26 cellular contexts compared by ENCODE assay signal in the genomic region with DNA sequence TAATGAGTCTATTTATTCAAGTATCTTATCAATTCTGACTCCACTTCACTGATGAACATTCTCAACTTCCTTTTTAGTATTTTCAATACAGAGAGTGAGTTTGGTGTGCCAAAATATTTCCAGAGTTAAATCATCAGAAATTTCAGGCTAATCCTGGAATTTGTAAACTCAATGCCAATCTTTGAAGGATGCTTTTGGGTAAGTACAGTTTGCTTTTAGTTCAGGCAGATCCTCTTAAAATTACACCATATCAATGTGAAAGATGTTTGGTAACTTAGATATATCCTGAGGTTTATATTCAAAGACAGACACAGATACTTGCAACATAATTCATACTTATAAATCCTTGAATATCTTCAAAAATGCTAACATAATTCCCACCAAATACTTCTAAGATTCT.
"Had no signal": no experiment of that assay in that cellular context is flagged by ENCODE, and none has a peak within 500 bp of the region (broad histone marks: within the 10 kb centered on the region; RNA-seq: fewer than 3 reads in every experiment).

No MANE protein-coding gene starts in this region.

- DNase-seq: activated CD4-positive, alpha-beta T cell treated with anti-CD3 and anti-CD28 coated beads for 1 hour; activated naive CD4-positive, alpha-beta T cell; activated T-cell treated with anti-CD3 and anti-CD28 coated beads, Interleukin-2, amount 50 U/mL, for 24 hours; amniotic stem cell; head of caudate nucleus; hypothalamus; left cardiac atrium; nephron progenitor cell; right cardiac atrium; stimulated activated CD4-positive, alpha-beta T cell treated with anti-CD3 and anti-CD28 coated beads, Interleukin-1b, Interleukin-23, amount 100 ng/mL, for 48 hours; substantia nigra; T-cell; thyroid gland; upper lobe of right lung had no signal

- H3K4me1 Mint-ChIP-seq: activated T-helper 17 cell treated with anti-CD3 and anti-CD28 coated beads, Interleukin-2, amount 50 U/mL, for 72 hours; memory B cell; nephron progenitor cell; T-cell had no signal

- FAIRE-seq: bronchial epithelial cell, islet of Langerhans, TTC549 had no signal

- H3K27me3 ChIP-seq: gastroesophageal sphincter, thyroid gland, upper lobe of right lung had no signal

- H3K27me3 Mint-ChIP-seq: activated naive CD8-positive, alpha-beta T cell; activated T-helper 17 cell treated with anti-CD3 and anti-CD28 coated beads, Interleukin-2, amount 50 U/mL, for 72 hours; memory B cell; stimulated activated naive CD8-positive, alpha-beta T cell treated with anti-CD3 and anti-CD28 coated beads, Interleukin-15, Interleukin-2, amounts not matched to agents 100 ng/mL and 50 ng/mL, for 24 hours; T-cell had no signal

- H3K36me3 Mint-ChIP-seq: activated naive CD8-positive, alpha-beta T cell; memory B cell; T-cell had no signal

- H3K9ac ChIP-seq: parathyroid adenoma had no signal

- H3K27ac ChIP-seq: coronary artery, epithelial cell of prostate, gastroesophageal sphincter, parathyroid adenoma, skin epidermis, thyroid gland, upper lobe of right lung had no signal

- H2AFZ ChIP-seq: parathyroid adenoma had no signal

- H3K4me3 Mint-ChIP-seq: activated naive CD8-positive, alpha-beta T cell; activated T-cell treated with anti-CD3 and anti-CD28 coated beads, Interleukin-2, amount 50 U/mL, for 24 hours; activated T-helper 17 cell treated with anti-CD3 and anti-CD28 coated beads, Interleukin-2, amount 50 U/mL, for 72 hours; memory B cell; nephron progenitor cell; stimulated activated naive CD8-positive, alpha-beta T cell treated with anti-CD3 and anti-CD28 coated beads, Interleukin-15, Interleukin-2, amounts not matched to agents 100 ng/mL and 50 ng/mL, for 24 hours; T-cell had no signal

- H3K4me1 ChIP-seq: gastroesophageal sphincter, parathyroid adenoma, thyroid gland, upper lobe of right lung had no signal

- H3K79me2 ChIP-seq: parathyroid adenoma had no signal

- H3K27ac Mint-ChIP-seq: activated naive CD8-positive, alpha-beta T cell; activated T-cell treated with anti-CD3 and anti-CD28 coated beads, Interleukin-2, amount 50 U/mL, for 24 hours; activated T-helper 17 cell treated with anti-CD3 and anti-CD28 coated beads, Interleukin-2, amount 50 U/mL, for 72 hours; memory B cell; nephron progenitor cell; stimulated activated naive CD8-positive, alpha-beta T cell treated with anti-CD3 and anti-CD28 coated beads, Interleukin-15, Interleukin-2, amounts not matched to agents 100 ng/mL and 50 ng/mL, for 24 hours; T-cell had no signal

- H3K36me3 ChIP-seq: gastroesophageal sphincter, thyroid gland, upper lobe of right lung had no signal

- H3K4me3 ChIP-seq: coronary artery, gastroesophageal sphincter, skin epidermis, thyroid gland, upper lobe of right lung had no signal

- H3K9me3 ChIP-seq: gastroesophageal sphincter, thyroid gland, upper lobe of right lung had no signal
